Comparison of ENCODE assay signal across 2 cellular contexts in genomic region chr4:135072553-135072952, GRCh38.
TF ChIP-seq lines count a peak whose summit lies in the region.

No MANE protein-coding gene starts in this region.

TF ChIP-seq in GM23338, 12 proteins besides CTCF, POLR2A, EP300 and RAD21 (continued from another document):
- TF ChIP-seq REST (IDR thresholded peaks at IDR 0.05; ENCODE audit: unreplicated experiment) (no peak), ZNF114 (CRISPR knock-in tag; IDR thresholded peaks at IDR 0.05) (no peak), EZH2phosphoT487 (IDR thresholded peaks at IDR 0.05; ENCODE audit: unreplicated experiment) (no peak)

TF ChIP-seq in WTC11, 78 proteins besides CTCF, POLR2A, EP300 and RAD21 (continued from another document):
- TF ChIP-seq E2F4 (CRISPR knock-in tag; IDR thresholded peaks at IDR 0.05; ENCODE audit: borderline replicate concordance, low read depth) (no peak), MXD4 (CRISPR knock-in tag; IDR thresholded peaks at IDR 0.05; ENCODE audit: borderline replicate concordance) (no peak)
